1 cellular context compared by ENCODE assay signal in genomic region chr19:17329061-17329767, GRCh38.
A peak's percentile ranks its signal among the peaks of the same experiment; 100 is the strongest.
TF ChIP-seq lines count a peak whose summit lies in the region.

No MANE protein-coding gene starts in this region.

TF ChIP-seq in GM12878, 131 proteins besides CTCF, POLR2A, EP300 and RAD21:
- TF ChIP-seq ZBTB11 (CRISPR knock-in tag; IDR thresholded peaks at IDR 0.05), result no peak
- TF ChIP-seq SUZ12 (IDR thresholded peaks at IDR 0.05; ENCODE audit: unreplicated experiment), result peak; percentile 4
